1 cellular context compared by ENCODE assay signal in the genomic region with DNA sequence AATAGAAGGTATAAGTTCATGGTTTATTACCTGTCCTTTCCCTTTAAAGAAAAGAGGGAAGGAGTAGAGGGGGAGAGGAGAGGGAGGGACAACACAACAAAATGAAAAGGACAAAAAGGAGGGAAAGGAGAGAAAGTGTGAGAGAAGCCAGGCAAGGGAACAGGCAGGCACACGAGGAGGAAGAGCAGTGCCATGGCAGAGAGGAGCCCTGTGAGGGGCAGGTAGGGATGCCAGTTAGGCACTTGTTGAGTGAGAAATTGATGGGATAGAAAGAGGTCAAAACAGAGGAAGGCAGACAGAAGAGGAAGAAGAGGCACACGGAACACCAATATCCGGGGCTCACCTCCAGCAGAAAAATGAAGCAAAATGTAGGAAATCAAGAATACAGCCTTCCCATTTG.
TF ChIP-seq lines count a peak whose summit lies in the region.

No MANE protein-coding gene starts in this region.

TF ChIP-seq in HEK293, 187 proteins besides CTCF, POLR2A, EP300 and RAD21 (continued from another document):
- TF ChIP-seq, protein P1, sequence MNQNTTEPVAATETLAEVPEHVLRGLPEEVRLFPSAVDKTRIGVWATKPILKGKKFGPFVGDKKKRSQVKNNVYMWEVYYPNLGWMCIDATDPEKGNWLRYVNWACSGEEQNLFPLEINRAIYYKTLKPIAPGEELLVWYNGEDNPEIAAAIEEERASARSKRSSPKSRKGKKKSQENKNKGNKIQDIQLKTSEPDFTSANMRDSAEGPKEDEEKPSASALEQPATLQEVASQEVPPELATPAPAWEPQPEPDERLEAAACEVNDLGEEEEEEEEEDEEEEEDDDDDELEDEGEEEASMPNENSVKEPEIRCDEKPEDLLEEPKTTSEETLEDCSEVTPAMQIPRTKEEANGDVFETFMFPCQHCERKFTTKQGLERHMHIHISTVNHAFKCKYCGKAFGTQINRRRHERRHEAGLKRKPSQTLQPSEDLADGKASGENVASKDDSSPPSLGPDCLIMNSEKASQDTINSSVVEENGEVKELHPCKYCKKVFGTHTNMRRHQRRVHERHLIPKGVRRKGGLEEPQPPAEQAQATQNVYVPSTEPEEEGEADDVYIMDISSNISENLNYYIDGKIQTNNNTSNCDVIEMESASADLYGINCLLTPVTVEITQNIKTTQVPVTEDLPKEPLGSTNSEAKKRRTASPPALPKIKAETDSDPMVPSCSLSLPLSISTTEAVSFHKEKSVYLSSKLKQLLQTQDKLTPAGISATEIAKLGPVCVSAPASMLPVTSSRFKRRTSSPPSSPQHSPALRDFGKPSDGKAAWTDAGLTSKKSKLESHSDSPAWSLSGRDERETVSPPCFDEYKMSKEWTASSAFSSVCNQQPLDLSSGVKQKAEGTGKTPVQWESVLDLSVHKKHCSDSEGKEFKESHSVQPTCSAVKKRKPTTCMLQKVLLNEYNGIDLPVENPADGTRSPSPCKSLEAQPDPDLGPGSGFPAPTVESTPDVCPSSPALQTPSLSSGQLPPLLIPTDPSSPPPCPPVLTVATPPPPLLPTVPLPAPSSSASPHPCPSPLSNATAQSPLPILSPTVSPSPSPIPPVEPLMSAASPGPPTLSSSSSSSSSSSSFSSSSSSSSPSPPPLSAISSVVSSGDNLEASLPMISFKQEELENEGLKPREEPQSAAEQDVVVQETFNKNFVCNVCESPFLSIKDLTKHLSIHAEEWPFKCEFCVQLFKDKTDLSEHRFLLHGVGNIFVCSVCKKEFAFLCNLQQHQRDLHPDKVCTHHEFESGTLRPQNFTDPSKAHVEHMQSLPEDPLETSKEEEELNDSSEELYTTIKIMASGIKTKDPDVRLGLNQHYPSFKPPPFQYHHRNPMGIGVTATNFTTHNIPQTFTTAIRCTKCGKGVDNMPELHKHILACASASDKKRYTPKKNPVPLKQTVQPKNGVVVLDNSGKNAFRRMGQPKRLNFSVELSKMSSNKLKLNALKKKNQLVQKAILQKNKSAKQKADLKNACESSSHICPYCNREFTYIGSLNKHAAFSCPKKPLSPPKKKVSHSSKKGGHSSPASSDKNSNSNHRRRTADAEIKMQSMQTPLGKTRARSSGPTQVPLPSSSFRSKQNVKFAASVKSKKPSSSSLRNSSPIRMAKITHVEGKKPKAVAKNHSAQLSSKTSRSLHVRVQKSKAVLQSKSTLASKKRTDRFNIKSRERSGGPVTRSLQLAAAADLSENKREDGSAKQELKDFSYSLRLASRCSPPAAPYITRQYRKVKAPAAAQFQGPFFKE (tag by site-specific recombination; IDR thresholded peaks at IDR 0.05; ENCODE audit: borderline replicate concordance): no peak
- TF ChIP-seq ZNF830 (tag by site-specific recombination; IDR thresholded peaks at IDR 0.05; ENCODE audit: low read depth) (no peak), ZNF433 (tag by site-specific recombination; IDR thresholded peaks at IDR 0.05; ENCODE audit: low read depth) (no peak), KLF10 (tag by site-specific recombination; IDR thresholded peaks at IDR 0.05) (no peak), GLI2 (tag by site-specific recombination; IDR thresholded peaks at IDR 0.05; ENCODE audit: borderline replicate concordance, low read depth) (no peak), ZNF155 (tag by site-specific recombination; IDR thresholded peaks at IDR 0.05) (no peak)
- TF ChIP-seq, protein P2, sequence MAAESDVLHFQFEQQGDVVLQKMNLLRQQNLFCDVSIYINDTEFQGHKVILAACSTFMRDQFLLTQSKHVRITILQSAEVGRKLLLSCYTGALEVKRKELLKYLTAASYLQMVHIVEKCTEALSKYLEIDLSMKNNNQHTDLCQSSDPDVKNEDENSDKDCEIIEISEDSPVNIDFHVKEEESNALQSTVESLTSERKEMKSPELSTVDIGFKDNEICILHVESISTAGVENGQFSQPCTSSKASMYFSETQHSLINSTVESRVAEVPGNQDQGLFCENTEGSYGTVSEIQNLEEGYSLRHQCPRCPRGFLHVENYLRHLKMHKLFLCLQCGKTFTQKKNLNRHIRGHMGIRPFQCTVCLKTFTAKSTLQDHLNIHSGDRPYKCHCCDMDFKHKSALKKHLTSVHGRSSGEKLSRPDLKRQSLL (tag by site-specific recombination; IDR thresholded peaks at IDR 0.05): no peak
- TF ChIP-seq, protein P3, sequence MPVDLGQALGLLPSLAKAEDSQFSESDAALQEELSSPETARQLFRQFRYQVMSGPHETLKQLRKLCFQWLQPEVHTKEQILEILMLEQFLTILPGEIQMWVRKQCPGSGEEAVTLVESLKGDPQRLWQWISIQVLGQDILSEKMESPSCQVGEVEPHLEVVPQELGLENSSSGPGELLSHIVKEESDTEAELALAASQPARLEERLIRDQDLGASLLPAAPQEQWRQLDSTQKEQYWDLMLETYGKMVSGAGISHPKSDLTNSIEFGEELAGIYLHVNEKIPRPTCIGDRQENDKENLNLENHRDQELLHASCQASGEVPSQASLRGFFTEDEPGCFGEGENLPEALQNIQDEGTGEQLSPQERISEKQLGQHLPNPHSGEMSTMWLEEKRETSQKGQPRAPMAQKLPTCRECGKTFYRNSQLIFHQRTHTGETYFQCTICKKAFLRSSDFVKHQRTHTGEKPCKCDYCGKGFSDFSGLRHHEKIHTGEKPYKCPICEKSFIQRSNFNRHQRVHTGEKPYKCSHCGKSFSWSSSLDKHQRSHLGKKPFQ (tag by site-specific recombination; IDR thresholded peaks at IDR 0.05): no peak
